ENCODE assay signal across 1 cellular context in the genomic region with DNA sequence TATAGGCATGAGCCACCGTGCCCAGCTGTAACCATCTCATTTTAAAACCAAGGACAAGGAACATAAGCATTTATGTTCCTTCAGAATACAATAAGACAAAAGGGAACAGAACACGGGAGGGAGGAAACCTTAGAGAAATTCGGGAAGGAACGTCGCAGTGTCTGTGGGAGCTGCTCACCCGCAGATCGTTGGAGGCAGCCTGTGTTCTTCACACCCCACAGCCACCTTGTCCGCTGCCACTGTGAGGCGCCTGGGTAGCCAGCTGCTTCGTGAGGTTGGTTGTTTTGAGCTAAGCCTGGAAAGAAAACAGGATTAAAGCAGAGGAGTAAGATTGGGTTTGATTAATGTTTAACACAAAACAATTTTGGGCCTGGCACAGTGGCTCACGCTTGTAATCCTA.
TF ChIP-seq lines count a peak whose summit lies in the region.

No MANE protein-coding gene starts in this region.

TF ChIP-seq in GM23338, 12 proteins besides CTCF, POLR2A, EP300 and RAD21 (continued from another document):
- TF ChIP-seq, protein P1, sequence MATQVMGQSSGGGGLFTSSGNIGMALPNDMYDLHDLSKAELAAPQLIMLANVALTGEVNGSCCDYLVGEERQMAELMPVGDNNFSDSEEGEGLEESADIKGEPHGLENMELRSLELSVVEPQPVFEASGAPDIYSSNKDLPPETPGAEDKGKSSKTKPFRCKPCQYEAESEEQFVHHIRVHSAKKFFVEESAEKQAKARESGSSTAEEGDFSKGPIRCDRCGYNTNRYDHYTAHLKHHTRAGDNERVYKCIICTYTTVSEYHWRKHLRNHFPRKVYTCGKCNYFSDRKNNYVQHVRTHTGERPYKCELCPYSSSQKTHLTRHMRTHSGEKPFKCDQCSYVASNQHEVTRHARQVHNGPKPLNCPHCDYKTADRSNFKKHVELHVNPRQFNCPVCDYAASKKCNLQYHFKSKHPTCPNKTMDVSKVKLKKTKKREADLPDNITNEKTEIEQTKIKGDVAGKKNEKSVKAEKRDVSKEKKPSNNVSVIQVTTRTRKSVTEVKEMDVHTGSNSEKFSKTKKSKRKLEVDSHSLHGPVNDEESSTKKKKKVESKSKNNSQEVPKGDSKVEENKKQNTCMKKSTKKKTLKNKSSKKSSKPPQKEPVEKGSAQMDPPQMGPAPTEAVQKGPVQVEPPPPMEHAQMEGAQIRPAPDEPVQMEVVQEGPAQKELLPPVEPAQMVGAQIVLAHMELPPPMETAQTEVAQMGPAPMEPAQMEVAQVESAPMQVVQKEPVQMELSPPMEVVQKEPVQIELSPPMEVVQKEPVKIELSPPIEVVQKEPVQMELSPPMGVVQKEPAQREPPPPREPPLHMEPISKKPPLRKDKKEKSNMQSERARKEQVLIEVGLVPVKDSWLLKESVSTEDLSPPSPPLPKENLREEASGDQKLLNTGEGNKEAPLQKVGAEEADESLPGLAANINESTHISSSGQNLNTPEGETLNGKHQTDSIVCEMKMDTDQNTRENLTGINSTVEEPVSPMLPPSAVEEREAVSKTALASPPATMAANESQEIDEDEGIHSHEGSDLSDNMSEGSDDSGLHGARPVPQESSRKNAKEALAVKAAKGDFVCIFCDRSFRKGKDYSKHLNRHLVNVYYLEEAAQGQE (IDR thresholded peaks at IDR 0.05; ENCODE audit: unreplicated experiment): no peak
- no peak for TF ChIP-seq STAT1 (IDR thresholded peaks at IDR 0.05; ENCODE audit: unreplicated experiment)
- no peak for TF ChIP-seq EZH2 (IDR thresholded peaks at IDR 0.05; ENCODE audit: low read depth, unreplicated experiment)
- TF ChIP-seq NANOG (IDR thresholded peaks at IDR 0.05; ENCODE audit: borderline replicate concordance): no peak
- TF ChIP-seq JUNB (IDR thresholded peaks at IDR 0.05; ENCODE audit: unreplicated experiment): no peak
- no peak for TF ChIP-seq ZNF331 (CRISPR knock-in tag; IDR thresholded peaks at IDR 0.05; ENCODE audit: low read depth)
- no peak for TF ChIP-seq POLR2AphosphoS5 (IDR thresholded peaks at IDR 0.05; ENCODE audit: low read depth)
